ENCODE assay signal across 8 cellular contexts in the genomic region with DNA sequence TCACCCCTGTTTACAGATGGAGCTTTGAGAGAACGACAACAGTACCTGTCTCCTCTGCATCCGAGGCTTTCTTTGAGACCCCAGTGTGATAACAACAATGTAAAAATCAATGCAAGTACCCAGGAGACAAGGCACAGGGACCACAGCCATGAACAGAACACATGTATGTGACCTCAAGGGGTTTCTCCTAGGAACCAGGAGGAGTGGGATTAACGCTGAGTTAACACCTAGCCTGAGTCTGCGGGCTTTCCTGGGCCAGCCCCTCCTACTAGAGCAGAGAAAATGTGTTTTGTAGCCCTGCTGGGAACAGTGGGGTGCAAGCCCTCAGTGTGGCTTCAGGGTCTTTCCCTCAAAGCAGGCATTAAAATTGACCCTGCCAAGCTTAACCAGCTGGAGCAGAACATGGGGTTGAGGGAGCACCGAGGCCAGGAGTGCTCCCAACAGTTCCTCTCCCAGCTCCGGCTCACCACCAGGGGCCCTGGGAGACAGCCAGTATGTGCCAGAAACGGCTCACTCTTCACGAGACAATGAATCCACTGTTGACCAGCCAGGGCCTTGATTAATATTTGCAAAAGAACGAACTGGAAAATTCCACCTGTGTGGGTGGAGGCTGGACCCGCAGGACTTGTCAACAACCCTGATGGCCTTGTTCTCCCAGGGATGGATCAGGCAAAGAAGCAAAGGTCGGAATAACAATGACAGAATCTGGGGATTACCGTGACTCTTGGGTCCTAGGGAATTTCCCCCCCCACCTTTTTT. TPM values are rescaled to one million over a fixed set of nuclear protein-coding genes. Genes with fewer than 3 reads are reported as not detected.
DNase-seq lines count a peak whose midpoint lies in the region; ATAC-seq and TF ChIP-seq lines count a peak whose summit lies in the region.

No MANE protein-coding gene starts in this region.

- no peak overlapping the region for H3K9ac ChIP-seq in neuronal stem cell (ENCODE audit: low read depth, low read length, poor library complexity)

- peaks cover 2 to 5% of the 10 kb centered on the region in 2 donors for H3K9me3 ChIP-seq in neuronal stem cell (replicated peaks in 1 of 2; ENCODE audit: control insufficient read depth in 2 of 2, insufficient read depth in 1 of 2, low read depth in 1 of 2, low read length in 2 of 2)
- no peaks in the 10 kb centered on the region for H3K9me3 ChIP-seq in gastroesophageal sphincter

- no peak overlapping the region for H2BK120ac ChIP-seq in neuronal stem cell (ENCODE audit: low read depth, low read length)

- H3K27ac ChIP-seq in epithelial cell of prostate (no peak overlapping the region), neuronal stem cell (replicated peaks; ENCODE audit: low read length) (no peak overlapping the region), gastroesophageal sphincter (no peak overlapping the region)

- no peak for TF ChIP-seq EP300 in gastroesophageal sphincter (IDR thresholded peaks at IDR 0.05)

- H3K4me2 ChIP-seq in neuronal stem cell (ENCODE audit: insufficient read depth, low read length, poor library complexity, severe bottlenecking), result no peak overlapping the region

- no peak overlapping the region for H2AFZ ChIP-seq in neuronal stem cell (ENCODE audit: low read length)

- no peak overlapping the region for H3K23ac ChIP-seq in neuronal stem cell (ENCODE audit: low read depth, low read length, poor library complexity)

- peak overlapping the region; percentile 15 for H3K18ac ChIP-seq in neuronal stem cell (ENCODE audit: low read length)

- H2BK5ac ChIP-seq in neuronal stem cell (ENCODE audit: low read length), result no peak overlapping the region

- no peak overlapping the region for H2BK12ac ChIP-seq in neuronal stem cell (ENCODE audit: low read length)

- WGBS in neuronal stem cell (ENCODE audit: extremely low coverage in 2 of 2, insufficient read length in 2 of 2, insufficient replicate concordance in 1 of 2), 2 donors, result no CpG with 5 or more reads among the region's 12 CpGs
- 38 to 57% methylated on average over 5 to 6 of the region's 12 CpGs for WGBS in gastroesophageal sphincter (ENCODE audit: low coverage in 1 of 2), 2 donors

- no peak overlapping the region for H4K8ac ChIP-seq in neuronal stem cell (ENCODE audit: low read depth, low read length)

- H3K4me3 ChIP-seq in neuronal stem cell (ENCODE audit: low read length in 2 of 2) (no peak overlapping the region), gastroesophageal sphincter (no peak overlapping the region)

- ATAC-seq in gastroesophageal sphincter, result no peak
- no peak for ATAC-seq in GM21423 (IDR thresholded peaks at IDR 0.05; ENCODE audit: unreplicated experiment)
- no peak for ATAC-seq in GM19467 (IDR thresholded peaks at IDR 0.05; ENCODE audit: unreplicated experiment)

- no peak overlapping the region for H3K4ac ChIP-seq in neuronal stem cell (ENCODE audit: low read length)

- H2AK5ac ChIP-seq in neuronal stem cell (ENCODE audit: low read depth, low read length), result peak overlapping the region; percentile 53

- no peak for TF ChIP-seq CTCF in gastroesophageal sphincter (IDR thresholded peaks at IDR 0.05)

- TF ChIP-seq POLR2A in gastroesophageal sphincter (IDR thresholded peaks at IDR 0.05), result no peak

- no peak overlapping the region for H2BK15ac ChIP-seq in neuronal stem cell (ENCODE audit: low read length)

- H3K27me3 ChIP-seq in neuronal stem cell (ENCODE audit: control insufficient read depth in 3 of 3, insufficient read depth in 3 of 3, low read depth in 1 of 3, low read length in 3 of 3) (peaks cover 0 to 9% (median 7%) of the 10 kb centered on the region in 3 experiments), gastroesophageal sphincter (peaks cover 18% of the 10 kb centered on the region)

- H3K14ac ChIP-seq in neuronal stem cell (ENCODE audit: low read length), result peak overlapping the region; percentile 25

- peak; percentile 8 for DNase-seq in DMS153 treated with DMSO at 0.1 percent for 48 hours (lab: John Stamatoyannopoulos, UW; ENCODE audit: unreplicated experiment)
- peak; percentile 95 for DNase-seq in NCI-H526 treated with DMSO at 0.1 percent for 48 hours (lab: John Stamatoyannopoulos, UW)
- peak; percentile 20 for DNase-seq in epithelial cell of prostate (ENCODE audit: low read depth, low spot score)
- DNase-seq in neuronal stem cell (ENCODE audit: low spot score), result no peak
- no peak for DNase-seq in CD1c-positive myeloid dendritic cell (ENCODE audit: extremely low spot score)

- H3K36me3 ChIP-seq in neuronal stem cell (replicated peaks in 1 of 2; ENCODE audit: control insufficient read depth in 2 of 2, insufficient read depth in 2 of 2, low read length in 2 of 2) (peaks cover 0 to 6% of the 10 kb centered on the region in 2 donors), gastroesophageal sphincter (no peaks in the 10 kb centered on the region)

- H4K91ac ChIP-seq in neuronal stem cell (ENCODE audit: low read depth, low read length, poor library complexity), result no peak overlapping the region

- peaks cover 4 to 18% of the 10 kb centered on the region in 2 donors for H3K4me1 ChIP-seq in neuronal stem cell (ENCODE audit: control insufficient read depth in 2 of 2, insufficient read depth in 1 of 2, low read depth in 1 of 2, low read length in 2 of 2)
- H3K4me1 ChIP-seq in gastroesophageal sphincter, result peaks cover 0 to 22% (median 4%) of the 10 kb centered on the region in 3 donors

- H3K79me1 ChIP-seq in neuronal stem cell (ENCODE audit: low read depth, low read length), result no peaks in the 10 kb centered on the region

RNA-seq across cellular contexts. Expression of gene CHDH, which starts 3.6 kb away (rescaled TPM):
- 2.0 TPM for polyA plus RNA-seq in neuronal stem cell (2013, experiment 1 of 2)
- 2.0 TPM for polyA plus RNA-seq in neuronal stem cell (2013, experiment 2 of 2)
- 10 to 100 TPM in 1 of 4 donors, 1 to 10 TPM in 2, under 1 TPM in 1; 0.78 to 13.1 (median 4.0) TPM for total RNA-seq in gastroesophageal sphincter

RNA-seq across cellular contexts. Expression of gene IL17RB, which starts 3.8 kb away (rescaled TPM):
- polyA plus RNA-seq in neuronal stem cell (2013, experiment 1 of 2), result 2.6 TPM
- polyA plus RNA-seq in neuronal stem cell (2013, experiment 2 of 2), result 2.3 TPM
- total RNA-seq in gastroesophageal sphincter, result 1 to 10 TPM in 1 of 4 donors, under 1 TPM in 3; 0.19 to 1.1 (median 0.45) TPM

RNA-seq across cellular contexts. Expression of gene ACTR8, which starts 39.3 kb away (rescaled TPM):
- polyA plus RNA-seq in neuronal stem cell (2013, experiment 1 of 2), result 13.0 TPM
- polyA plus RNA-seq in neuronal stem cell (2013, experiment 2 of 2), result 13.1 TPM
- total RNA-seq in gastroesophageal sphincter, result 10 to 100 TPM; 22.4 to 26.8 (median 25.7) TPM

RNA-seq across cellular contexts. Expression of gene SELENOK, which starts 49.0 kb away (rescaled TPM):
- polyA plus RNA-seq in neuronal stem cell (2013, experiment 1 of 2), result 70.9 TPM
- 74.3 TPM for polyA plus RNA-seq in neuronal stem cell (2013, experiment 2 of 2)
- 10 to 100 TPM; 42.2 to 76.7 (median 63.4) TPM for total RNA-seq in gastroesophageal sphincter

Comparison
In these comparisons a context has a peak if more than half of its experiments do, and no peak if none do; other contexts are left out.
1. DNase-seq: peak in DMS153 treated with DMSO at 0.1 percent for 48 hours (single experiment), NCI-H526 treated with DMSO at 0.1 percent for 48 hours (single experiment) and epithelial cell of prostate (single experiment); none in neuronal stem cell (single experiment) and CD1c-positive myeloid dendritic cell (single experiment).